8 cellular contexts compared by ENCODE assay signal in genomic region chr12:5442251-5443006, GRCh38. TPM values are rescaled to one million over a fixed set of nuclear protein-coding genes. Genes with fewer than 3 reads are reported as not detected.
DNase-seq lines count a peak whose midpoint lies in the region; ATAC-seq lines count a peak whose summit lies in the region.

No MANE protein-coding gene starts in this region.

- no peak overlapping the region for H3K9ac ChIP-seq in neuronal stem cell (ENCODE audit: low read depth, low read length, poor library complexity)

- no peak overlapping the region for H3K4me3 ChIP-seq in neuronal stem cell (ENCODE audit: low read length in 2 of 2)

- no peak overlapping the region for H4K91ac ChIP-seq in neuronal stem cell (ENCODE audit: low read depth, low read length, poor library complexity)

- no peak overlapping the region for H4K8ac ChIP-seq in neuronal stem cell (ENCODE audit: low read depth, low read length)

- no peaks in the 10 kb centered on the region for H3K27me3 ChIP-seq in neuronal stem cell (ENCODE audit: control insufficient read depth in 3 of 3, insufficient read depth in 3 of 3, low read depth in 1 of 3, low read length in 3 of 3)

- H3K14ac ChIP-seq in neuronal stem cell (ENCODE audit: low read length) = no peak overlapping the region

- H3K23ac ChIP-seq in neuronal stem cell (ENCODE audit: low read depth, low read length, poor library complexity) = no peak overlapping the region

- H2BK120ac ChIP-seq in neuronal stem cell (ENCODE audit: low read depth, low read length) = no peak overlapping the region

- H2AFZ ChIP-seq in neuronal stem cell (ENCODE audit: low read length) = no peak overlapping the region

- DNase-seq in NCI-H510A treated with DMSO at 0.1 percent for 48 hours (lab: John Stamatoyannopoulos, UW) (peak; percentile 19), NCI-H510A (lab: John Stamatoyannopoulos, UW) (no peak), NCI-H82 (lab: John Stamatoyannopoulos, UW) (peak; percentile 84), epidermal melanocyte (ENCODE audit: insufficient read length, low spot score) (peak; percentile 52), neuronal stem cell (ENCODE audit: low spot score) (peak; percentile 29)

- no peak overlapping the region for H3K4me2 ChIP-seq in neuronal stem cell (ENCODE audit: insufficient read depth, low read length, poor library complexity, severe bottlenecking)

- no peak overlapping the region for H2BK15ac ChIP-seq in neuronal stem cell (ENCODE audit: low read length)

- H2BK5ac ChIP-seq in neuronal stem cell (ENCODE audit: low read length) = no peak overlapping the region

- H3K36me3 ChIP-seq in neuronal stem cell (replicated peaks in 1 of 2; ENCODE audit: control insufficient read depth in 2 of 2, insufficient read depth in 2 of 2, low read length in 2 of 2) = no peaks in the 10 kb centered on the region

- H3K18ac ChIP-seq in neuronal stem cell (ENCODE audit: low read length) = no peak overlapping the region

- peaks cover 5% of the 10 kb centered on the region for H3K79me1 ChIP-seq in neuronal stem cell (ENCODE audit: low read depth, low read length)

- ATAC-seq in GM21447 (IDR thresholded peaks at IDR 0.05; ENCODE audit: unreplicated experiment) = no peak
- ATAC-seq in GM21526 (IDR thresholded peaks at IDR 0.05; ENCODE audit: low FRiP score, unreplicated experiment) = no peak
- no peak for ATAC-seq in HG03378 (IDR thresholded peaks at IDR 0.05; ENCODE audit: unreplicated experiment)

- peaks cover 0 to 4% of the 10 kb centered on the region in 2 donors for H3K9me3 ChIP-seq in neuronal stem cell (replicated peaks in 1 of 2; ENCODE audit: control insufficient read depth in 2 of 2, insufficient read depth in 1 of 2, low read depth in 1 of 2, low read length in 2 of 2)

- peaks cover 0 to 24% of the 10 kb centered on the region in 2 donors for H3K4me1 ChIP-seq in neuronal stem cell (ENCODE audit: control insufficient read depth in 2 of 2, insufficient read depth in 1 of 2, low read depth in 1 of 2, low read length in 2 of 2)

- WGBS in neuronal stem cell (ENCODE audit: extremely low coverage in 2 of 2, insufficient read length in 2 of 2, insufficient replicate concordance in 1 of 2), 2 donors = no CpG with 5 or more reads among the region's 11 CpGs

- H2BK12ac ChIP-seq in neuronal stem cell (ENCODE audit: low read length) = no peak overlapping the region

- H2AK5ac ChIP-seq in neuronal stem cell (ENCODE audit: low read depth, low read length) = no peak overlapping the region

- no peak overlapping the region for H3K27ac ChIP-seq in neuronal stem cell (replicated peaks; ENCODE audit: low read length)

- no peak overlapping the region for H3K4ac ChIP-seq in neuronal stem cell (ENCODE audit: low read length)

RNA-seq across cellular contexts. Expression of gene NTF3, which starts 10.5 kb away (rescaled TPM):
- 6.3 TPM for polyA plus RNA-seq in neuronal stem cell (2013, experiment 1 of 2)
- polyA plus RNA-seq in neuronal stem cell (2013, experiment 2 of 2) = 5.6 TPM
